23 cellular contexts compared by ENCODE assay signal in the genomic region with DNA sequence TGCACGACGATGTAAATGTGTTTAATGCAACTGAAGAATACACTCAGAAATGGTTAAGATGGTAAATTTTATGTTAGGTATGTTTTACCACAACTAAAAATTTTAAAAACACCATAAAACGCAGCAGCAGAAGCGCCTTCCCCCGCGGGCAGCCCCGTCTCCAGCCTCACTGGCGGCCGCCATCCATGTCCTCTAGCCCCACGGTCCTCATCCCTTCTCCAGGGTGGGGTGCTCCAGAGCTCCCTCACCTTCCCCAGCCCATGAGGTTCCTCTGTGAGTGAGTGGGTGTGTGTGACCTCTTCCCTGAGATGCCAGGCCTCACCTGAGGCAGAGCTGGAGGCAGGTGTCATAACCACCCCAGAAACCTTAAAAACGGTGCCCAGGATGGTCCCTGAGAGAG. TPM values are rescaled to one million over a fixed set of nuclear protein-coding genes. Genes with fewer than 3 reads are reported as not detected.
DNase-seq lines count a peak whose midpoint lies in the region; ATAC-seq, FAIRE-seq and TF ChIP-seq lines count a peak whose summit lies in the region.
"Had no signal": no experiment of that assay in that cellular context is flagged by ENCODE, and none has a peak within 500 bp of the region (broad histone marks: within the 10 kb centered on the region; RNA-seq: fewer than 3 reads in every experiment).

No MANE protein-coding gene starts in this region.

- 0% methylated on average over 10 of the region's 11 CpGs for WGBS in K562 (ENCODE audit: insufficient coverage, low coverage, missing lambda C conversion rate)
- WGBS in neuronal stem cell (ENCODE audit: extremely low coverage in 2 of 2, insufficient read length in 2 of 2, insufficient replicate concordance in 1 of 2), 2 donors = no CpG with 5 or more reads among the region's 11 CpGs
- 90 to 96% methylated on average over 3 to 10 of the region's 11 CpGs for WGBS in transverse colon (ENCODE audit: low coverage in 1 of 2), 2 donors

- peak overlapping the region; percentile 58 for H3K23ac ChIP-seq in neuronal stem cell (ENCODE audit: low read depth, low read length, poor library complexity)

- no peak overlapping the region for H3K14ac ChIP-seq in neuronal stem cell (ENCODE audit: low read length)

- TF ChIP-seq CTCF in K562 (IDR thresholded peaks at IDR 0.05 in 2 of 3, conservative IDR thresholded peaks at IDR 0.05 in 1 of 3; ENCODE audit: insufficient read depth in 2 of 3, low read depth in 1 of 3, low read length in 3 of 3) (no peak), kidney (IDR thresholded peaks at IDR 0.05; ENCODE audit: borderline replicate concordance, extremely low read depth, insufficient read depth) (no peak), transverse colon (IDR thresholded peaks at IDR 0.05) (no peak)

- CTCF ChIA-PET in K562 (lab: Yijun Ruan, JAX; ENCODE audit: low intra/inter-chr PET ratio) = no interaction called here

- H3K18ac ChIP-seq in neuronal stem cell (ENCODE audit: low read length) = no peak overlapping the region

- no peaks in the 10 kb centered on the region for H3K79me1 ChIP-seq in neuronal stem cell (ENCODE audit: low read depth, low read length)

- no peak overlapping the region for H3K27ac ChIP-seq in K562 (ENCODE audit: extremely low read depth, low read depth, low read length)
- H3K27ac ChIP-seq in kidney (ENCODE audit: low read depth in 2 of 2, low read length in 2 of 2) = no peak overlapping the region
- H3K27ac ChIP-seq in neuronal stem cell (replicated peaks; ENCODE audit: low read length) = no peak overlapping the region
- no peak overlapping the region for H3K27ac ChIP-seq in transverse colon
- H3K27ac ChIP-seq: 22Rv1; A549; BLaER1 treated with 17β-estradiol and CSF1 and Interleukin-3, amounts not matched to agents 10 nM and 100 nM; C4-2B had no signal

- no peak overlapping the region for H3K4me3 ChIP-seq in K562
- H3K4me3 ChIP-seq in kidney (ENCODE audit: low read length in 2 of 2) = no peak overlapping the region
- no peak overlapping the region for H3K4me3 ChIP-seq in neuronal stem cell (ENCODE audit: low read length in 2 of 2)
- no peak overlapping the region for H3K4me3 ChIP-seq in transverse colon
- H3K4me3 ChIP-seq: A549; BLaER1 treated with 17β-estradiol and CSF1 and Interleukin-3, amounts not matched to agents 10 nM and 100 nM; GM12878 had no signal

- ATAC-seq in Right ventricle myocardium inferior (no peak), K562 (no peak), HG03378 (IDR thresholded peaks at IDR 0.05; ENCODE audit: unreplicated experiment) (no peak)
- ATAC-seq: A549; CD8-positive, alpha-beta T cell; GM12878 had no signal

- H3K9me1 ChIP-seq in K562 (ENCODE audit: control insufficient read depth, insufficient read depth, low read length) = no peaks in the 10 kb centered on the region

- H3K4me2 ChIP-seq in K562 (ENCODE audit: insufficient read depth, low read length) = no peak overlapping the region
- no peak overlapping the region for H3K4me2 ChIP-seq in neuronal stem cell (ENCODE audit: insufficient read depth, low read length, poor library complexity, severe bottlenecking)
- H3K4me2 ChIP-seq: A549; BLaER1 treated with 17β-estradiol and CSF1 and Interleukin-3, amounts not matched to agents 10 nM and 100 nM had no signal

- H2BK12ac ChIP-seq in neuronal stem cell (ENCODE audit: low read length) = no peak overlapping the region

- H2BK15ac ChIP-seq in neuronal stem cell (ENCODE audit: low read length) = peak overlapping the region; percentile 6

- H3K4me1 ChIP-seq in K562 (replicated peaks in 1 of 2; ENCODE audit: control insufficient read depth in 2 of 2, insufficient read depth in 2 of 2, low read length in 2 of 2) (no peaks in the 10 kb centered on the region), kidney (ENCODE audit: control insufficient read depth in 1 of 2, insufficient read depth in 1 of 2, low read depth in 1 of 2, low read length in 2 of 2) (no peaks in the 10 kb centered on the region), neuronal stem cell (ENCODE audit: control insufficient read depth in 2 of 2, insufficient read depth in 1 of 2, low read depth in 1 of 2, low read length in 2 of 2) (no peaks in the 10 kb centered on the region), transverse colon (no peaks in the 10 kb centered on the region)
- H3K4me1 ChIP-seq: Caco-2 had no signal

- H2AFZ ChIP-seq in K562 (ENCODE audit: low read depth, low read length) (no peak overlapping the region), neuronal stem cell (ENCODE audit: low read length) (no peak overlapping the region)

- DNase-seq in Right ventricle myocardium inferior (ENCODE audit: missing footprints) (peak; percentile 39), cardiac septum (ENCODE audit: low spot score) (no peak), K562 (ENCODE audit: extremely low read depth in 1 of 4, low spot score in 3 of 4) (no peak), kidney (peak; percentile 32), neuronal stem cell (ENCODE audit: low spot score) (no peak), transverse colon (no peak)
- DNase-seq: AML-193; Caco-2; Calu3; CD4-positive, alpha-beta T cell; CD8-positive, alpha-beta T cell; DMS79 treated with DMSO at 0.1 percent for 48 hours had no signal

- no peaks in the 10 kb centered on the region for H3K9me3 ChIP-seq in K562 (replicated peaks; ENCODE audit: control insufficient read depth, insufficient read depth, low read depth, low read length)
- H3K9me3 ChIP-seq in kidney (ENCODE audit: control insufficient read depth in 1 of 2, low read length in 2 of 2) = no peaks in the 10 kb centered on the region
- H3K9me3 ChIP-seq in neuronal stem cell (replicated peaks in 1 of 2; ENCODE audit: control insufficient read depth in 2 of 2, insufficient read depth in 1 of 2, low read depth in 1 of 2, low read length in 2 of 2) = no peaks in the 10 kb centered on the region
- H3K9me3 ChIP-seq in transverse colon = no peaks in the 10 kb centered on the region
- H3K9me3 ChIP-seq: A549; BLaER1 treated with 17β-estradiol and CSF1 and Interleukin-3, amounts not matched to agents 10 nM and 100 nM; Caco-2 had no signal

- H3K9ac ChIP-seq in K562 (ENCODE audit: insufficient read depth in 1 of 2, low read depth in 2 of 2, low read length in 2 of 2) (no peak overlapping the region), kidney (ENCODE audit: low read length in 2 of 2) (no peak overlapping the region), neuronal stem cell (ENCODE audit: low read depth, low read length, poor library complexity) (no peak overlapping the region)
- H3K9ac ChIP-seq: BLaER1 treated with 17β-estradiol and CSF1 and Interleukin-3, amounts not matched to agents 10 nM and 100 nM had no signal

- peaks cover 12% of the 10 kb centered on the region; the same call in 1 of the 2 replicates for H4K20me1 ChIP-seq in K562 (replicated peaks; ENCODE audit: control insufficient read depth, insufficient read depth, low read length)
- H4K20me1 ChIP-seq: BLaER1 treated with 17β-estradiol and CSF1 and Interleukin-3, amounts not matched to agents 10 nM and 100 nM had no signal

- H3K4ac ChIP-seq in neuronal stem cell (ENCODE audit: low read length) = no peak overlapping the region

- intact Hi-C loops in Right ventricle myocardium inferior (cut with DNase I) = no loop called here
- intact Hi-C loops in cardiac septum (cut with DNase I) = no loop called here
- intact Hi-C loops in K562 (cut with micrococcal nuclease) = no loop called here
- intact Hi-C loops in kidney (cut with DNase I) = no loop called here
- intact Hi-C loops in transverse colon (cut with DNase I; ENCODE audit: low total_unique reads) = no loop called here

- POLR2A ChIA-PET in K562 (lab: Yijun Ruan, JAX) = no interaction called here

- no TSS peak for BruUV-seq in K562 (replicated peaks; lab: Mats Ljungman, UMichigan)

- TF ChIP-seq RAD21 in K562 (CRISPR knock-in tag; conservative IDR thresholded peaks at IDR 0.05 in 1 of 2, IDR thresholded peaks at IDR 0.05 in 1 of 2) = no peak

- no peaks in the 10 kb centered on the region for H3K36me3 ChIP-seq in K562 (ENCODE audit: control insufficient read depth, insufficient read depth, low read length)
- H3K36me3 ChIP-seq in kidney (ENCODE audit: control insufficient read depth in 1 of 2, insufficient read depth in 2 of 2, low read length in 2 of 2) = no peaks in the 10 kb centered on the region
- no peaks in the 10 kb centered on the region for H3K36me3 ChIP-seq in neuronal stem cell (replicated peaks in 1 of 2; ENCODE audit: control insufficient read depth in 2 of 2, insufficient read depth in 2 of 2, low read length in 2 of 2)
- no peaks in the 10 kb centered on the region for H3K36me3 ChIP-seq in transverse colon
- H3K36me3 ChIP-seq: BLaER1 treated with 17β-estradiol and CSF1 and Interleukin-3, amounts not matched to agents 10 nM and 100 nM had no signal

- in situ Hi-C loops in K562 (cut with MboI) = no loop called here
- in situ Hi-C loops in transverse colon (cut with MboI; ENCODE audit: low pct_ligation_motif_present in 1 of 4, low pct_unique_long_range_greater_than_20kb in 1 of 4, low sequenced_read_pairs in 3 of 4) = no loop called here

- no peak overlapping the region for H2BK5ac ChIP-seq in neuronal stem cell (ENCODE audit: low read length)

- H3K27me3 ChIP-seq in K562 (ENCODE audit: control insufficient read depth in 2 of 2, insufficient read depth in 2 of 2, low read length in 2 of 2) (peaks cover 14 to 83% of the 10 kb centered on the region in 2 experiments; a peak in 3 of 5 replicates), neuronal stem cell (ENCODE audit: control insufficient read depth in 3 of 3, insufficient read depth in 3 of 3, low read depth in 1 of 3, low read length in 3 of 3) (peaks cover 0 to 44% (median 0%) of the 10 kb centered on the region in 3 experiments), transverse colon (no peaks in the 10 kb centered on the region)

- H2BK120ac ChIP-seq in neuronal stem cell (ENCODE audit: low read depth, low read length) = no peak overlapping the region

- H4K8ac ChIP-seq in neuronal stem cell (ENCODE audit: low read depth, low read length) = no peak overlapping the region

- FAIRE-seq in K562 (lab: Jason Lieb, UNC) = no peak
- no peak for FAIRE-seq in kidney (lab: Jason Lieb, UNC)
- FAIRE-seq: A549, D721Med, G401.6, GM12878, GM12892, GM18507 had no signal

- H4K91ac ChIP-seq in neuronal stem cell (ENCODE audit: low read depth, low read length, poor library complexity) = no peak overlapping the region

- no peaks in the 10 kb centered on the region for H3K79me2 ChIP-seq in K562 (ENCODE audit: control insufficient read depth, insufficient read depth, low read length)

- TF ChIP-seq POLR2A in K562 (conservative IDR thresholded peaks at IDR 0.05) = no peak
- TF ChIP-seq POLR2A in transverse colon (IDR thresholded peaks at IDR 0.05) = no peak

- no peak overlapping the region for H2AK5ac ChIP-seq in neuronal stem cell (ENCODE audit: low read depth, low read length)

- no peak for TF ChIP-seq EP300 in K562 (IDR thresholded peaks at IDR 0.05; ENCODE audit: low read length)
- TF ChIP-seq EP300 in transverse colon (IDR thresholded peaks at IDR 0.05; ENCODE audit: low read depth) = no peak

RNA-seq across cellular contexts. Expression of a gene that starts 17.0 kb away (rescaled TPM):
- total RNA-seq in Right ventricle myocardium inferior = 7.1 TPM
- total RNA-seq in cardiac septum = 2.8 TPM
- not detected in 2 replicates for total RNA-seq in K562 (2011; cell fraction: chromatin; rRNA removed; ENCODE audit: low replicate concordance)
- total RNA-seq in K562 (2011; cell fraction: nucleolus; rRNA removed) = not detected in 2 replicates
- total RNA-seq in K562 (2011; cell fraction: nucleoplasm; rRNA removed) = not detected in 2 replicates
- not detected in 2 replicates for total RNA-seq in K562 (2014; rRNA removed)
- not detected in 2 replicates for total RNA-seq in K562 (2014; rRNA removed; fragmentation: Illumina TruSeq; extraction: Trizol)
- not detected in 2 replicates for total RNA-seq in K562 (2015; rRNA removed; fragmentation: Illumina TruSeq; extraction: Trizol)
- 0.11 TPM in 1 of 2 replicates, not detected in the other for total RNA-seq in K562 (2021)
- polyA plus RNA-seq in K562 (2011; rRNA removed) = not detected in 2 replicates
- polyA plus RNA-seq in K562 (2011; cell fraction: cytosol; rRNA removed) = not detected in 2 replicates
- polyA plus RNA-seq in K562 (2011; cell fraction: nucleus; rRNA removed) = not detected in 2 replicates
- polyA plus RNA-seq in K562 (2012) = not detected in 2 replicates
- 0.04 TPM in 1 of 2 replicates, not detected in the other for polyA plus RNA-seq in K562 (2014; fragmentation: Illumina TruSeq; extraction: Trizol)
- not detected for polyA plus RNA-seq in K562 (2014; fragmentation: Nextera tagmentation; extraction: Ambion mirVana)
- polyA plus RNA-seq in K562 (2014; rRNA removed) = not detected in 2 replicates
- polyA minus RNA-seq in K562 (2011; rRNA and poly(A)+ RNA removed) = not detected in 2 replicates
- polyA minus RNA-seq in K562 (2011; cell fraction: cytosol; rRNA and poly(A)+ RNA removed) = not detected in 2 replicates
- polyA minus RNA-seq in K562 (2011; cell fraction: nucleus; rRNA and poly(A)+ RNA removed) = not detected in 2 replicates
- 3.7 TPM for total RNA-seq in kidney
- polyA plus RNA-seq in kidney (ENCODE audit: insufficient read depth, low read depth, low replicate concordance) = 0.49 TPM
- not detected for polyA plus RNA-seq in neuronal stem cell (2013, experiment 1 of 2)
- polyA plus RNA-seq in neuronal stem cell (2013, experiment 2 of 2) = 0.01 TPM
- total RNA-seq in transverse colon = 1 to 10 TPM in 1 of 4 donors, under 1 TPM in 2, not detected in 1; 0.20 to 1.1 (median 0.41) TPM
- total RNA-seq: B cell; Calu3; CD4-positive, alpha-beta T cell; CD8-positive, alpha-beta T cell had no signal
- polyA plus RNA-seq: GM12878 had no signal

Comparison
In these comparisons a context has a peak if more than half of its experiments do, and no peak if none do; other contexts are left out.
1. DNase-seq: peak in Right ventricle myocardium inferior (single experiment) and kidney (single experiment); none in cardiac septum (single experiment), K562 (0 of 4), neuronal stem cell (single experiment) and transverse colon (single experiment).